In genomic region chr7:31724696-31725095, GRCh38 we compare ENCODE assay signal across 33 cellular contexts. TPM values are rescaled to one million over a fixed set of nuclear protein-coding genes. Genes with fewer than 3 reads are reported as not detected.
"Had no signal": no experiment of that assay in that cellular context is flagged by ENCODE, and none has a peak within 500 bp of the region (broad histone marks: within the 10 kb centered on the region; RNA-seq: fewer than 3 reads in every experiment).

No MANE protein-coding gene starts in this region.

- H3K27ac ChIP-seq: adrenal gland, ascending aorta, coronary artery, hepatocyte, left lung, right lobe of liver, tibial nerve, WERI-Rb-1 had no signal

- H3K4me1 ChIP-seq: adrenal gland, ascending aorta, left lung, right lobe of liver had no signal

- FAIRE-seq: bronchial epithelial cell, frontal cortex, TTC549 had no signal

- H3K27me3 ChIP-seq: adrenal gland, ascending aorta, left lung, right lobe of liver, tibial nerve had no signal

- H3K27ac Mint-ChIP-seq: activated naive CD8-positive, alpha-beta T cell; activated T-helper 2 cell treated with anti-CD3 and anti-CD28 coated beads, Interferon-gamma antibody, Interleukin-2, Interleukin-4, amounts not matched to agents 10 μg/mL and 5 μg/mL and 100 μg/mL, durations not matched to agents 14 hours and 24 hours and 36 hours; immature natural killer cell; naive thymus-derived CD4-positive, alpha-beta T cell; stimulated activated effector memory CD8-positive, alpha-beta T cell treated with anti-CD3 and anti-CD28 coated beads, Interleukin-12 subunit alpha, Interleukin-12 subunit beta, amount 100 ng/mL, for 72 hours; stimulated activated naive CD8-positive, alpha-beta T cell treated with anti-CD3 and anti-CD28 coated beads, Interleukin-15, amount 100 ng/mL, for 72 hours had no signal

- H3K9me3 Mint-ChIP-seq: activated T-cell treated with anti-CD3 and anti-CD28 coated beads, Interleukin-2, amount 50 U/mL, for 4 hours; activated T-helper 2 cell treated with anti-CD3 and anti-CD28 coated beads, Interferon-gamma antibody, Interleukin-2, Interleukin-4, amounts not matched to agents 10 μg/mL and 5 μg/mL and 100 μg/mL, durations not matched to agents 14 hours and 24 hours and 36 hours; immature natural killer cell; neural crest cell; stimulated activated naive CD8-positive, alpha-beta T cell treated with anti-CD3 and anti-CD28 coated beads, Interleukin-15, amount 100 ng/mL, for 72 hours had no signal

- H3K4me1 Mint-ChIP-seq: immature natural killer cell; naive thymus-derived CD4-positive, alpha-beta T cell; neural crest cell; stimulated activated effector memory CD8-positive, alpha-beta T cell treated with anti-CD3 and anti-CD28 coated beads, Interleukin-12 subunit alpha, Interleukin-12 subunit beta, amount 100 ng/mL, for 72 hours; stimulated activated naive CD8-positive, alpha-beta T cell treated with anti-CD3 and anti-CD28 coated beads, Interleukin-15, amount 100 ng/mL, for 72 hours had no signal

- H3K36me3 Mint-ChIP-seq: activated naive CD8-positive, alpha-beta T cell; immature natural killer cell; naive thymus-derived CD4-positive, alpha-beta T cell; stimulated activated effector memory CD8-positive, alpha-beta T cell treated with anti-CD3 and anti-CD28 coated beads, Interleukin-12 subunit alpha, Interleukin-12 subunit beta, amount 100 ng/mL, for 72 hours had no signal

- H3K4me3 Mint-ChIP-seq: activated naive CD8-positive, alpha-beta T cell; activated T-cell treated with anti-CD3 and anti-CD28 coated beads, Interleukin-2, amount 50 U/mL, for 4 hours; immature natural killer cell; naive thymus-derived CD4-positive, alpha-beta T cell; neural crest cell; stimulated activated effector memory CD8-positive, alpha-beta T cell treated with anti-CD3 and anti-CD28 coated beads, Interleukin-12 subunit alpha, Interleukin-12 subunit beta, amount 100 ng/mL, for 72 hours; stimulated activated naive CD8-positive, alpha-beta T cell treated with anti-CD3 and anti-CD28 coated beads, Interleukin-15, amount 100 ng/mL, for 72 hours had no signal

- ATAC-seq: activated T-cell treated with anti-CD3 and anti-CD28 coated beads, Interleukin-2, amount 50 U/mL, for 4 hours; left lung; naive thymus-derived CD4-positive, alpha-beta T cell; right lobe of liver; stimulated activated effector memory CD8-positive, alpha-beta T cell treated with anti-CD3 and anti-CD28 coated beads, Interleukin-12 subunit alpha, Interleukin-12 subunit beta, amount 100 ng/mL, for 72 hours; stimulated activated naive CD8-positive, alpha-beta T cell treated with anti-CD3 and anti-CD28 coated beads, Interleukin-15, amount 100 ng/mL, for 72 hours had no signal

- H3K36me3 ChIP-seq: adrenal gland, ascending aorta, left lung, right lobe of liver, tibial nerve, WERI-Rb-1 had no signal

- H3K9me3 ChIP-seq: adrenal gland, ascending aorta, left lung, right lobe of liver, tibial nerve had no signal

- H3K27me3 Mint-ChIP-seq: activated naive CD8-positive, alpha-beta T cell; naive thymus-derived CD4-positive, alpha-beta T cell; stimulated activated naive CD8-positive, alpha-beta T cell treated with anti-CD3 and anti-CD28 coated beads, Interleukin-15, amount 100 ng/mL, for 72 hours had no signal

- DNase-seq: activated CD4-positive, CD25-positive, alpha-beta regulatory T cell treated with anti-CD3 and anti-CD28 coated beads, Interleukin-2, amount 50 U/mL, for 72 hours; activated CD8-positive, alpha-beta memory T cell treated with anti-CD3 and anti-CD28 coated beads for 24 hours; activated CD8-positive, alpha-beta memory T cell treated with anti-CD3 and anti-CD28 coated beads, Interleukin-2, amount 50 U/mL, for 48 hours; activated naive CD4-positive, alpha-beta T cell; activated T-cell treated with anti-CD3 and anti-CD28 coated beads, Interleukin-2, amount 50 U/mL, for 4 hours; cerebellar nuclear complex; erythroblast; glutamatergic neuron; immature natural killer cell; kidney glomerular epithelial cell; left lung; naive thymus-derived CD4-positive, alpha-beta T cell; occipital lobe; right lobe of liver; stimulated activated CD4-positive, alpha-beta T cell treated with anti-CD3 and anti-CD28 coated beads, Interleukin-2, amount 100 ng/mL, for 24 hours; stimulated activated naive CD8-positive, alpha-beta T cell treated with anti-CD3 and anti-CD28 coated beads, Interleukin-15, amount 100 ng/mL, for 72 hours; WERI-Rb-1 had no signal

- H3K4me3 ChIP-seq: adrenal gland, ascending aorta, coronary artery, hepatocyte, left lung, lung, right lobe of liver, skin epidermis, tibial nerve had no signal

RNA-seq across cellular contexts. Expression of gene PPP1R17, which starts 37.7 kb away (rescaled TPM):
- total RNA-seq: activated T-cell treated with anti-CD3 and anti-CD28 coated beads, Interleukin-2, amount 50 U/mL, for 4 hours; activated T-helper 2 cell treated with anti-CD3 and anti-CD28 coated beads, Interferon-gamma antibody, Interleukin-2, Interleukin-4, amounts not matched to agents 10 μg/mL and 5 μg/mL and 100 μg/mL, durations not matched to agents 14 hours and 24 hours and 36 hours; ascending aorta; bronchial epithelial cell; fibroblast of lung; hepatocyte; left lung; lung; right lobe of liver; urinary bladder had no signal
- polyA plus RNA-seq: fibroblast of lung; hepatocyte; immature natural killer cell; naive thymus-derived CD4-positive, alpha-beta T cell; urinary bladder had no signal
